ENCODE assay signal across 2 cellular contexts in the genomic region with DNA sequence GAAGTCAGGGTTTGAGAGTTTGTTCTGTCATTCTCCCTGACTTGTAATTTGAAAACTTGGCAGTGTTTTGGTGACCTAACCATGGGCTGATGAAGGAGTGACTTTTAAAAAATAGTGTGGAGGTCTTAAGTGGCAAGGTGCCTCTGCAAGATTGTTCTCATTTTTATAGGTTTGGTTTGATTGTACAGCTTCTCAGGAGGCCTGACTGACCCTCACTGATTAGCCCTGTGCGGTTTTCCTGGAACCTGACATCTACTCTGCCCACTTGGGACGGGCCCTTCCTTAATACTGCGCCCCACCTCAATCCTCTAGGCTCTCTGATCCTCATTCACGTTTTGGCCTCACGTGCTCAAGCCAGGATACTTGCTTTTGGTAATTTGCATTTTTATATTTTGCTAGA.
TF ChIP-seq lines count a peak whose summit lies in the region.

No MANE protein-coding gene starts in this region.

TF ChIP-seq in K562, 482 proteins besides CTCF, POLR2A, EP300 and RAD21 (continued from another document and continues in another):
- TF ChIP-seq, protein P1, sequence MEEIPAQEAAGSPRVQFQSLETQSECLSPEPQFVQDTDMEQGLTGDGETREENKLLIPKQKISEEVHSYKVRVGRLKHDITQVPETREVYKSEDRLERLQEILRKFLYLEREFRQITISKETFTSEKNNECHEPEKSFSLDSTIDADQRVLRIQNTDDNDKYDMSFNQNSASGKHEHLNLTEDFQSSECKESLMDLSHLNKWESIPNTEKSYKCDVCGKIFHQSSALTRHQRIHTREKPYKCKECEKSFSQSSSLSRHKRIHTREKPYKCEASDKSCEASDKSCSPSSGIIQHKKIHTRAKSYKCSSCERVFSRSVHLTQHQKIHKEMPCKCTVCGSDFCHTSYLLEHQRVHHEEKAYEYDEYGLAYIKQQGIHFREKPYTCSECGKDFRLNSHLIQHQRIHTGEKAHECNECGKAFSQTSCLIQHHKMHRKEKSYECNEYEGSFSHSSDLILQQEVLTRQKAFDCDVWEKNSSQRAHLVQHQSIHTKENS (CRISPR knock-in tag; IDR thresholded peaks at IDR 0.05) = no peak
- TF ChIP-seq FOXM1 (IDR thresholded peaks at IDR 0.05; ENCODE audit: low read depth) = peak; percentile 71
- TF ChIP-seq FOXM1 (CRISPR knock-in tag; IDR thresholded peaks at IDR 0.05; ENCODE audit: low read depth) = no peak
- no peak; the same call in 1 of the 2 replicates for TF ChIP-seq RFX1 (IDR thresholded peaks at IDR 0.05)
- TF ChIP-seq, protein P2, sequence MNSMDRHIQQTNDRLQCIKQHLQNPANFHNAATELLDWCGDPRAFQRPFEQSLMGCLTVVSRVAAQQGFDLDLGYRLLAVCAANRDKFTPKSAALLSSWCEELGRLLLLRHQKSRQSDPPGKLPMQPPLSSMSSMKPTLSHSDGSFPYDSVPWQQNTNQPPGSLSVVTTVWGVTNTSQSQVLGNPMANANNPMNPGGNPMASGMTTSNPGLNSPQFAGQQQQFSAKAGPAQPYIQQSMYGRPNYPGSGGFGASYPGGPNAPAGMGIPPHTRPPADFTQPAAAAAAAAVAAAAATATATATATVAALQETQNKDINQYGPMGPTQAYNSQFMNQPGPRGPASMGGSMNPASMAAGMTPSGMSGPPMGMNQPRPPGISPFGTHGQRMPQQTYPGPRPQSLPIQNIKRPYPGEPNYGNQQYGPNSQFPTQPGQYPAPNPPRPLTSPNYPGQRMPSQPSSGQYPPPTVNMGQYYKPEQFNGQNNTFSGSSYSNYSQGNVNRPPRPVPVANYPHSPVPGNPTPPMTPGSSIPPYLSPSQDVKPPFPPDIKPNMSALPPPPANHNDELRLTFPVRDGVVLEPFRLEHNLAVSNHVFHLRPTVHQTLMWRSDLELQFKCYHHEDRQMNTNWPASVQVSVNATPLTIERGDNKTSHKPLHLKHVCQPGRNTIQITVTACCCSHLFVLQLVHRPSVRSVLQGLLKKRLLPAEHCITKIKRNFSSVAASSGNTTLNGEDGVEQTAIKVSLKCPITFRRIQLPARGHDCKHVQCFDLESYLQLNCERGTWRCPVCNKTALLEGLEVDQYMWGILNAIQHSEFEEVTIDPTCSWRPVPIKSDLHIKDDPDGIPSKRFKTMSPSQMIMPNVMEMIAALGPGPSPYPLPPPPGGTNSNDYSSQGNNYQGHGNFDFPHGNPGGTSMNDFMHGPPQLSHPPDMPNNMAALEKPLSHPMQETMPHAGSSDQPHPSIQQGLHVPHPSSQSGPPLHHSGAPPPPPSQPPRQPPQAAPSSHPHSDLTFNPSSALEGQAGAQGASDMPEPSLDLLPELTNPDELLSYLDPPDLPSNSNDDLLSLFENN (IDR thresholded peaks at IDR 0.05; ENCODE audit: low read depth in 2 of 2, low read length in 2 of 2) = peak in 1 of 2 experiments; percentile 71; a peak in 1 of 4 replicates
- TF ChIP-seq TBL1XR1 (IDR thresholded peaks at IDR 0.05; ENCODE audit: low read length in 2 of 2) = 0 out of 4 replicates have a peak, but pooled peaks of 1 of the 2 experiments have one; percentile 11
- TF ChIP-seq, protein P3, sequence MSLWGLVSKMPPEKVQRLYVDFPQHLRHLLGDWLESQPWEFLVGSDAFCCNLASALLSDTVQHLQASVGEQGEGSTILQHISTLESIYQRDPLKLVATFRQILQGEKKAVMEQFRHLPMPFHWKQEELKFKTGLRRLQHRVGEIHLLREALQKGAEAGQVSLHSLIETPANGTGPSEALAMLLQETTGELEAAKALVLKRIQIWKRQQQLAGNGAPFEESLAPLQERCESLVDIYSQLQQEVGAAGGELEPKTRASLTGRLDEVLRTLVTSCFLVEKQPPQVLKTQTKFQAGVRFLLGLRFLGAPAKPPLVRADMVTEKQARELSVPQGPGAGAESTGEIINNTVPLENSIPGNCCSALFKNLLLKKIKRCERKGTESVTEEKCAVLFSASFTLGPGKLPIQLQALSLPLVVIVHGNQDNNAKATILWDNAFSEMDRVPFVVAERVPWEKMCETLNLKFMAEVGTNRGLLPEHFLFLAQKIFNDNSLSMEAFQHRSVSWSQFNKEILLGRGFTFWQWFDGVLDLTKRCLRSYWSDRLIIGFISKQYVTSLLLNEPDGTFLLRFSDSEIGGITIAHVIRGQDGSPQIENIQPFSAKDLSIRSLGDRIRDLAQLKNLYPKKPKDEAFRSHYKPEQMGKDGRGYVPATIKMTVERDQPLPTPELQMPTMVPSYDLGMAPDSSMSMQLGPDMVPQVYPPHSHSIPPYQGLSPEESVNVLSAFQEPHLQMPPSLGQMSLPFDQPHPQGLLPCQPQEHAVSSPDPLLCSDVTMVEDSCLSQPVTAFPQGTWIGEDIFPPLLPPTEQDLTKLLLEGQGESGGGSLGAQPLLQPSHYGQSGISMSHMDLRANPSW (CRISPR knock-in tag; IDR thresholded peaks at IDR 0.05) = no peak
- TF ChIP-seq CTBP1 (IDR thresholded peaks at IDR 0.05; ENCODE audit: borderline replicate concordance) = no peak
- no peak for TF ChIP-seq POU5F1 (IDR thresholded peaks at IDR 0.05; ENCODE audit: borderline replicate concordance, low read depth, low read length, partially characterized antibody)
- TF ChIP-seq TAF9B (IDR thresholded peaks at IDR 0.05; ENCODE audit: partially characterized antibody) = peak; percentile 23
- no peak for TF ChIP-seq ELF2 (CRISPR knock-in tag; IDR thresholded peaks at IDR 0.05)
- no peak for TF ChIP-seq U2AF1 (optimal IDR thresholded peaks at IDR 0.05; ENCODE audit: low read depth, low read length)
- TF ChIP-seq, protein P4, sequence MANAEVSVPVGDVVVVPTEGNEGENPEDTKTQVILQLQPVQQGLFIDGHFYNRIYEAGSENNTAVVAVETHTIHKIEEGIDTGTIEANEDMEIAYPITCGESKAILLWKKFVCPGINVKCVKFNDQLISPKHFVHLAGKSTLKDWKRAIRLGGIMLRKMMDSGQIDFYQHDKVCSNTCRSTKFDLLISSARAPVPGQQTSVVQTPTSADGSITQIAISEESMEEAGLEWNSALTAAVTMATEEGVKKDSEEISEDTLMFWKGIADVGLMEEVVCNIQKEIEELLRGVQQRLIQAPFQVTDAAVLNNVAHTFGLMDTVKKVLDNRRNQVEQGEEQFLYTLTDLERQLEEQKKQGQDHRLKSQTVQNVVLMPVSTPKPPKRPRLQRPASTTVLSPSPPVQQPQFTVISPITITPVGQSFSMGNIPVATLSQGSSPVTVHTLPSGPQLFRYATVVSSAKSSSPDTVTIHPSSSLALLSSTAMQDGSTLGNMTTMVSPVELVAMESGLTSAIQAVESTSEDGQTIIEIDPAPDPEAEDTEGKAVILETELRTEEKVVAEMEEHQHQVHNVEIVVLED (CRISPR knock-in tag; IDR thresholded peaks at IDR 0.05) = no peak
- TF ChIP-seq ZNF830 (CRISPR knock-in tag; IDR thresholded peaks at IDR 0.05) = no peak
- TF ChIP-seq, protein P5, sequence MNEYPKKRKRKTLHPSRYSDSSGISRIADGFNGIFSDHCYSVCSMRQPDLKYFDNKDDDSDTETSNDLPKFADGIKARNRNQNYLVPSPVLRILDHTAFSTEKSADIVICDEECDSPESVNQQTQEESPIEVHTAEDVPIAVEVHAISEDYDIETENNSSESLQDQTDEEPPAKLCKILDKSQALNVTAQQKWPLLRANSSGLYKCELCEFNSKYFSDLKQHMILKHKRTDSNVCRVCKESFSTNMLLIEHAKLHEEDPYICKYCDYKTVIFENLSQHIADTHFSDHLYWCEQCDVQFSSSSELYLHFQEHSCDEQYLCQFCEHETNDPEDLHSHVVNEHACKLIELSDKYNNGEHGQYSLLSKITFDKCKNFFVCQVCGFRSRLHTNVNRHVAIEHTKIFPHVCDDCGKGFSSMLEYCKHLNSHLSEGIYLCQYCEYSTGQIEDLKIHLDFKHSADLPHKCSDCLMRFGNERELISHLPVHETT (CRISPR knock-in tag; conservative IDR thresholded peaks at IDR 0.05 in 1 of 2, IDR thresholded peaks at IDR 0.05 in 1 of 2) = no peak

TF ChIP-seq in neural cell, 6 proteins besides CTCF, POLR2A, EP300 and RAD21 (continued from another document):
- TF ChIP-seq, protein P6, sequence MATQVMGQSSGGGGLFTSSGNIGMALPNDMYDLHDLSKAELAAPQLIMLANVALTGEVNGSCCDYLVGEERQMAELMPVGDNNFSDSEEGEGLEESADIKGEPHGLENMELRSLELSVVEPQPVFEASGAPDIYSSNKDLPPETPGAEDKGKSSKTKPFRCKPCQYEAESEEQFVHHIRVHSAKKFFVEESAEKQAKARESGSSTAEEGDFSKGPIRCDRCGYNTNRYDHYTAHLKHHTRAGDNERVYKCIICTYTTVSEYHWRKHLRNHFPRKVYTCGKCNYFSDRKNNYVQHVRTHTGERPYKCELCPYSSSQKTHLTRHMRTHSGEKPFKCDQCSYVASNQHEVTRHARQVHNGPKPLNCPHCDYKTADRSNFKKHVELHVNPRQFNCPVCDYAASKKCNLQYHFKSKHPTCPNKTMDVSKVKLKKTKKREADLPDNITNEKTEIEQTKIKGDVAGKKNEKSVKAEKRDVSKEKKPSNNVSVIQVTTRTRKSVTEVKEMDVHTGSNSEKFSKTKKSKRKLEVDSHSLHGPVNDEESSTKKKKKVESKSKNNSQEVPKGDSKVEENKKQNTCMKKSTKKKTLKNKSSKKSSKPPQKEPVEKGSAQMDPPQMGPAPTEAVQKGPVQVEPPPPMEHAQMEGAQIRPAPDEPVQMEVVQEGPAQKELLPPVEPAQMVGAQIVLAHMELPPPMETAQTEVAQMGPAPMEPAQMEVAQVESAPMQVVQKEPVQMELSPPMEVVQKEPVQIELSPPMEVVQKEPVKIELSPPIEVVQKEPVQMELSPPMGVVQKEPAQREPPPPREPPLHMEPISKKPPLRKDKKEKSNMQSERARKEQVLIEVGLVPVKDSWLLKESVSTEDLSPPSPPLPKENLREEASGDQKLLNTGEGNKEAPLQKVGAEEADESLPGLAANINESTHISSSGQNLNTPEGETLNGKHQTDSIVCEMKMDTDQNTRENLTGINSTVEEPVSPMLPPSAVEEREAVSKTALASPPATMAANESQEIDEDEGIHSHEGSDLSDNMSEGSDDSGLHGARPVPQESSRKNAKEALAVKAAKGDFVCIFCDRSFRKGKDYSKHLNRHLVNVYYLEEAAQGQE (IDR thresholded peaks at IDR 0.05; ENCODE audit: borderline replicate concordance) = no peak
- TF ChIP-seq SMC3 (conservative IDR thresholded peaks at IDR 0.05; ENCODE audit: poor library complexity) = no peak
TF ChIP-seq in neural cell: peak in this region for 0.
